ENCODE assay signal across 22 cellular contexts in genomic region chr16:88034770-88035169, GRCh38.
A peak's percentile ranks its signal among the peaks of the same experiment; 100 is the strongest.
DNase-seq lines count a peak whose midpoint lies in the region; ATAC-seq, FAIRE-seq and TF ChIP-seq lines count a peak whose summit lies in the region.
"Had no signal": no experiment of that assay in that cellular context is flagged by ENCODE, and none has a peak within 500 bp of the region (broad histone marks: within the 10 kb centered on the region; RNA-seq: fewer than 3 reads in every experiment).

No MANE protein-coding gene starts in this region.

- no peak overlapping the region for H2BK5ac ChIP-seq in mesenchymal stem cell (ENCODE audit: low read depth, low read length, poor library complexity, severe bottlenecking)

- intact Hi-C loops in activated T-helper 2 cell treated with anti-CD3 and anti-CD28 coated beads, Interferon-gamma antibody, Interleukin-2, Interleukin-4, amounts not matched to agents 10 μg/mL and 5 μg/mL and 100 μg/mL, durations not matched to agents 14 hours and 24 hours and 36 hours (cut with micrococcal nuclease): no loop called here

- H2BK120ac ChIP-seq in mesenchymal stem cell (ENCODE audit: low read depth, low read length): no peak overlapping the region

- no peak overlapping the region for H3K4ac ChIP-seq in mesenchymal stem cell (ENCODE audit: low read depth in 1 of 2, low read length in 2 of 2)

- H3K23ac ChIP-seq in mesenchymal stem cell (ENCODE audit: low read length in 2 of 2): no peak overlapping the region

- H3K4me1 ChIP-seq in astrocyte (ENCODE audit: insufficient read depth, low read length) (no peaks in the 10 kb centered on the region), mesenchymal stem cell (ENCODE audit: control insufficient read depth, insufficient read depth, low read depth, low read length) (no peaks in the 10 kb centered on the region)
- H3K4me1 ChIP-seq: BLaER1 had no signal

- no peak for ATAC-seq in stimulated activated memory B cell treated with anti-CD40 and anti-IgM and Interleukin-4, amounts not matched to agents 10 μg/mL and 1 μg/mL and 100 μg/mL, for 72 hours
- ATAC-seq: GM12878 had no signal

- peak overlapping the region; percentile 26 for H3K27ac Mint-ChIP-seq in astrocyte (ENCODE audit: unreplicated experiment)
- peak overlapping the region; percentile 48 for H3K27ac Mint-ChIP-seq in stimulated activated memory B cell treated with anti-CD40 and anti-IgM and Interleukin-4, amounts not matched to agents 10 μg/mL and 1 μg/mL and 100 μg/mL, for 72 hours
- H3K27ac Mint-ChIP-seq in activated T-helper 2 cell treated with anti-CD3 and anti-CD28 coated beads, Interferon-gamma antibody, Interleukin-2, Interleukin-4, amounts not matched to agents 10 μg/mL and 5 μg/mL and 100 μg/mL, durations not matched to agents 14 hours and 24 hours and 36 hours: no peak overlapping the region
- H3K27ac Mint-ChIP-seq: B cell; CD4-positive, alpha-beta T cell; CD8-positive, alpha-beta memory T cell had no signal

- TF ChIP-seq CTCF in C4-2B (conservative IDR thresholded peaks at IDR 0.05) (no peak), astrocyte (IDR thresholded peaks at IDR 0.05; ENCODE audit: insufficient read depth, low read depth, low read length) (no peak)

- no peaks in the 10 kb centered on the region for H3K9me3 Mint-ChIP-seq in astrocyte (ENCODE audit: unreplicated experiment)
- no peaks in the 10 kb centered on the region for H3K9me3 Mint-ChIP-seq in stimulated activated memory B cell treated with anti-CD40 and anti-IgM and Interleukin-4, amounts not matched to agents 10 μg/mL and 1 μg/mL and 100 μg/mL, for 72 hours
- no peaks in the 10 kb centered on the region for H3K9me3 Mint-ChIP-seq in activated T-helper 2 cell treated with anti-CD3 and anti-CD28 coated beads, Interferon-gamma antibody, Interleukin-2, Interleukin-4, amounts not matched to agents 10 μg/mL and 5 μg/mL and 100 μg/mL, durations not matched to agents 14 hours and 24 hours and 36 hours
- H3K9me3 Mint-ChIP-seq: CD14-positive monocyte; CD4-positive, alpha-beta T cell; CD8-positive, alpha-beta memory T cell had no signal

- DNase-seq in astrocyte (ENCODE audit: low read depth) (no peak), mesenchymal stem cell (peak; percentile 11), germinal center (ENCODE audit: low spot score) (no peak), NCI-H2081 treated with DMSO at 0.1 percent for 48 hours (lab: John Stamatoyannopoulos, UW) (no peak)
- no peak for DNase-seq in activated T-helper 2 cell treated with anti-CD3 and anti-CD28 coated beads, Interferon-gamma antibody, Interleukin-2, Interleukin-4, amounts not matched to agents 10 μg/mL and 5 μg/mL and 100 μg/mL, durations not matched to agents 14 hours and 24 hours and 36 hours (ENCODE audit: low spot score)
- DNase-seq: CD4-positive, alpha-beta T cell; DMS 273 treated with DMSO at 0.1 percent for 48 hours; DMS79; EL; GDM1; GOT3; HCEC 1CT had no signal

- peak overlapping the region; percentile 31; the same call in 1 of the 2 replicates for H3K27ac ChIP-seq in C4-2B
- no peak overlapping the region for H3K27ac ChIP-seq in astrocyte (ENCODE audit: low read depth, low read length)
- H3K27ac ChIP-seq in mesenchymal stem cell (ENCODE audit: low read length, poor library complexity, severe bottlenecking): no peak overlapping the region
- H3K27ac ChIP-seq: 22Rv1, BLaER1 had no signal

- H3K4me3 ChIP-seq in astrocyte (ENCODE audit: insufficient read depth, low read depth, low read length) (no peak overlapping the region), mesenchymal stem cell (ENCODE audit: insufficient read depth in 1 of 2, low read depth in 1 of 2, low read length in 2 of 2) (no peak overlapping the region)
- H3K4me3 ChIP-seq: BLaER1, GM12878 had no signal

- 88% methylated on average over 4 of the region's 7 CpGs for WGBS in mesenchymal stem cell

- H3K36me3 ChIP-seq in astrocyte (ENCODE audit: insufficient read depth, low read length) (no peaks in the 10 kb centered on the region), mesenchymal stem cell (ENCODE audit: control insufficient read depth in 1 of 2, insufficient read depth in 2 of 2, low read depth in 1 of 2, low read length in 2 of 2) (peaks cover 27 to 46% of the 10 kb centered on the region in 2 experiments)

- H3K27me3 Mint-ChIP-seq in astrocyte (ENCODE audit: low read depth, unreplicated experiment): no peaks in the 10 kb centered on the region
- no peaks in the 10 kb centered on the region for H3K27me3 Mint-ChIP-seq in stimulated activated memory B cell treated with anti-CD40 and anti-IgM and Interleukin-4, amounts not matched to agents 10 μg/mL and 1 μg/mL and 100 μg/mL, for 72 hours
- H3K27me3 Mint-ChIP-seq in activated T-helper 2 cell treated with anti-CD3 and anti-CD28 coated beads, Interferon-gamma antibody, Interleukin-2, Interleukin-4, amounts not matched to agents 10 μg/mL and 5 μg/mL and 100 μg/mL, durations not matched to agents 14 hours and 24 hours and 36 hours (ENCODE audit: low read depth): no peaks in the 10 kb centered on the region
- H3K27me3 Mint-ChIP-seq: B cell; CD4-positive, alpha-beta T cell had no signal

- H3K9ac ChIP-seq in astrocyte (ENCODE audit: low read length): no peak overlapping the region
- no peak overlapping the region for H3K9ac ChIP-seq in mesenchymal stem cell (ENCODE audit: low read length)
- H3K9ac ChIP-seq: BLaER1 had no signal

- H3K14ac ChIP-seq in mesenchymal stem cell (ENCODE audit: low read length in 2 of 2): no peak overlapping the region

- H2AK5ac ChIP-seq in mesenchymal stem cell (ENCODE audit: low read length, severe bottlenecking): no peak overlapping the region

- H4K91ac ChIP-seq in mesenchymal stem cell (ENCODE audit: low read length): no peak overlapping the region

- no peaks in the 10 kb centered on the region for H4K20me1 ChIP-seq in astrocyte (ENCODE audit: insufficient read depth, low read length)
- H4K20me1 ChIP-seq: BLaER1 had no signal

- no peak for FAIRE-seq in astrocyte (lab: Jason Lieb, UNC)
- FAIRE-seq: A204.1, D721Med, GM12878 had no signal

- H3K27me3 ChIP-seq in astrocyte (ENCODE audit: insufficient read depth, low read length) (no peaks in the 10 kb centered on the region), mesenchymal stem cell (ENCODE audit: control insufficient read depth in 1 of 2, insufficient read depth in 1 of 2, low read length in 2 of 2) (no peaks in the 10 kb centered on the region)
- H3K27me3 ChIP-seq: BLaER1 had no signal

- no peak overlapping the region for H2AFZ ChIP-seq in astrocyte (ENCODE audit: low read depth, low read length)
- no peak overlapping the region for H2AFZ ChIP-seq in mesenchymal stem cell (ENCODE audit: low read depth, low read length)

- peaks cover 8% of the 10 kb centered on the region for H3K79me1 ChIP-seq in mesenchymal stem cell (replicated peaks; ENCODE audit: low read length, poor library complexity, severe bottlenecking)

- no peak overlapping the region for H2BK15ac ChIP-seq in mesenchymal stem cell (ENCODE audit: low read depth, poor library complexity, severe bottlenecking)

- peaks cover 25% of the 10 kb centered on the region for H3K36me3 Mint-ChIP-seq in astrocyte (ENCODE audit: low read depth, unreplicated experiment)
- H3K36me3 Mint-ChIP-seq in stimulated activated memory B cell treated with anti-CD40 and anti-IgM and Interleukin-4, amounts not matched to agents 10 μg/mL and 1 μg/mL and 100 μg/mL, for 72 hours: peaks cover 61% of the 10 kb centered on the region
- H3K36me3 Mint-ChIP-seq in activated T-helper 2 cell treated with anti-CD3 and anti-CD28 coated beads, Interferon-gamma antibody, Interleukin-2, Interleukin-4, amounts not matched to agents 10 μg/mL and 5 μg/mL and 100 μg/mL, durations not matched to agents 14 hours and 24 hours and 36 hours (ENCODE audit: low read depth): peaks cover 13% of the 10 kb centered on the region

- H3K4me3 Mint-ChIP-seq in astrocyte (ENCODE audit: unreplicated experiment): no peak overlapping the region
- no peak overlapping the region for H3K4me3 Mint-ChIP-seq in stimulated activated memory B cell treated with anti-CD40 and anti-IgM and Interleukin-4, amounts not matched to agents 10 μg/mL and 1 μg/mL and 100 μg/mL, for 72 hours
- no peak overlapping the region for H3K4me3 Mint-ChIP-seq in activated T-helper 2 cell treated with anti-CD3 and anti-CD28 coated beads, Interferon-gamma antibody, Interleukin-2, Interleukin-4, amounts not matched to agents 10 μg/mL and 5 μg/mL and 100 μg/mL, durations not matched to agents 14 hours and 24 hours and 36 hours (ENCODE audit: low read depth)
- H3K4me3 Mint-ChIP-seq: B cell; CD14-positive monocyte; CD4-positive, alpha-beta T cell; CD8-positive, alpha-beta memory T cell had no signal

- H2BK12ac ChIP-seq in mesenchymal stem cell (ENCODE audit: low read length in 2 of 2): no peak overlapping the region

- H3K9me3 ChIP-seq in astrocyte (ENCODE audit: insufficient read depth, low read depth, low read length) (no peaks in the 10 kb centered on the region), mesenchymal stem cell (ENCODE audit: control insufficient read depth, low read length) (no peaks in the 10 kb centered on the region)
- H3K9me3 ChIP-seq: BLaER1 had no signal

- no peaks in the 10 kb centered on the region for H3K79me2 ChIP-seq in astrocyte (ENCODE audit: insufficient read depth, low read length)

- no peak overlapping the region for H3K18ac ChIP-seq in mesenchymal stem cell (ENCODE audit: low read depth in 1 of 2, low read length in 2 of 2)

- no peaks in the 10 kb centered on the region for H3K4me1 Mint-ChIP-seq in astrocyte (ENCODE audit: low read depth, unreplicated experiment)
- no peaks in the 10 kb centered on the region for H3K4me1 Mint-ChIP-seq in stimulated activated memory B cell treated with anti-CD40 and anti-IgM and Interleukin-4, amounts not matched to agents 10 μg/mL and 1 μg/mL and 100 μg/mL, for 72 hours
- H3K4me1 Mint-ChIP-seq in activated T-helper 2 cell treated with anti-CD3 and anti-CD28 coated beads, Interferon-gamma antibody, Interleukin-2, Interleukin-4, amounts not matched to agents 10 μg/mL and 5 μg/mL and 100 μg/mL, durations not matched to agents 14 hours and 24 hours and 36 hours (ENCODE audit: low read depth): no peaks in the 10 kb centered on the region
- H3K4me1 Mint-ChIP-seq: B cell, CD14-positive monocyte had no signal

- H3K4me2 ChIP-seq in astrocyte (ENCODE audit: low read length): no peak overlapping the region
- H3K4me2 ChIP-seq in mesenchymal stem cell (ENCODE audit: low read length, poor library complexity, severe bottlenecking): no peak overlapping the region
- H3K4me2 ChIP-seq: BLaER1 had no signal

- no peak overlapping the region for H4K8ac ChIP-seq in mesenchymal stem cell (ENCODE audit: low read length)
